18 cellular contexts compared by ENCODE assay signal in genomic region chr6:96235927-96236326, GRCh38.
"Had no signal": no experiment of that assay in that cellular context is flagged by ENCODE, and none has a peak within 500 bp of the region (broad histone marks: within the 10 kb centered on the region; RNA-seq: fewer than 3 reads in every experiment).

No MANE protein-coding gene starts in this region.

- H3K27me3 ChIP-seq: gastroesophageal sphincter, hepatocyte, testis had no signal

- ATAC-seq: activated CD8-positive, alpha-beta memory T cell treated with anti-CD3 and anti-CD28 coated beads, Interleukin-2, amount 10 ng/mL, durations not matched to agents 7 days and 5 days; activated T-cell treated with anti-CD3 and anti-CD28 coated beads, Interleukin-2, amount 50 U/mL, for 4 hours; gastroesophageal sphincter; left cardiac atrium; mucosa of descending colon had no signal

- H3K36me3 ChIP-seq: gastroesophageal sphincter had no signal

- H3K27me3 Mint-ChIP-seq: activated CD8-positive, alpha-beta memory T cell treated with anti-CD3 and anti-CD28 coated beads, Interleukin-2, amount 10 ng/mL, durations not matched to agents 7 days and 5 days had no signal

- H3K4me2 ChIP-seq: hepatocyte had no signal

- H3K4me3 Mint-ChIP-seq: activated CD8-positive, alpha-beta memory T cell treated with anti-CD3 and anti-CD28 coated beads, Interleukin-2, amount 10 ng/mL, durations not matched to agents 7 days and 5 days; activated naive CD8-positive, alpha-beta T cell; activated T-cell treated with anti-CD3 and anti-CD28 coated beads, Interleukin-2, amount 50 U/mL, for 4 hours; nephron; stimulated activated naive CD8-positive, alpha-beta T cell treated with anti-CD3 and anti-CD28 coated beads, Interleukin-15, Interleukin-2, amounts not matched to agents 100 ng/mL and 50 ng/mL, for 24 hours had no signal

- DNase-seq: activated CD4-positive, alpha-beta T cell treated with anti-CD3 and anti-CD28 coated beads, Interleukin-2, amount 50 U/mL, for 48 hours; activated CD4-positive, CD25-positive, alpha-beta regulatory T cell treated with anti-CD3 and anti-CD28 coated beads, Interleukin-2, amount 50 U/mL, for 72 hours; activated CD8-positive, alpha-beta memory T cell treated with anti-CD3 and anti-CD28 coated beads, Interleukin-2, amount 10 ng/mL, durations not matched to agents 7 days and 5 days; activated gamma-delta T cell; activated T-cell treated with anti-CD3 and anti-CD28 coated beads, Interleukin-2, amount 50 U/mL, for 4 hours; caudate nucleus; cortex of kidney; effector CD8-positive, alpha-beta T cell; left cardiac atrium; mucosa of descending colon; stimulated activated CD4-positive, alpha-beta T cell treated with anti-CD3 and anti-CD28 coated beads, Interleukin-4, amount 100 ng/mL, for 24 hours; testis had no signal

- H3K27ac ChIP-seq: gastroesophageal sphincter, hepatocyte, testis had no signal

- H2AFZ ChIP-seq: hepatocyte had no signal

- H3K4me1 Mint-ChIP-seq: activated CD8-positive, alpha-beta memory T cell treated with anti-CD3 and anti-CD28 coated beads, Interleukin-2, amount 10 ng/mL, durations not matched to agents 7 days and 5 days; nephron had no signal

- H3K9me3 Mint-ChIP-seq: activated T-cell treated with anti-CD3 and anti-CD28 coated beads, Interleukin-2, amount 50 U/mL, for 4 hours; nephron; stimulated activated naive CD8-positive, alpha-beta T cell treated with anti-CD3 and anti-CD28 coated beads, Interleukin-15, Interleukin-2, amounts not matched to agents 100 ng/mL and 50 ng/mL, for 24 hours had no signal

- H3K27ac Mint-ChIP-seq: activated CD8-positive, alpha-beta memory T cell treated with anti-CD3 and anti-CD28 coated beads, Interleukin-2, amount 10 ng/mL, durations not matched to agents 7 days and 5 days; activated naive CD8-positive, alpha-beta T cell; nephron; stimulated activated naive CD8-positive, alpha-beta T cell treated with anti-CD3 and anti-CD28 coated beads, Interleukin-15, Interleukin-2, amounts not matched to agents 100 ng/mL and 50 ng/mL, for 24 hours had no signal

- H3K79me2 ChIP-seq: hepatocyte had no signal

- H3K4me1 ChIP-seq: gastroesophageal sphincter, testis had no signal

- H3K4me3 ChIP-seq: gastroesophageal sphincter, hepatocyte, lung, mucosa of descending colon, testis had no signal

- H3K9me3 ChIP-seq: gastroesophageal sphincter, mucosa of descending colon, testis had no signal

- H3K36me3 Mint-ChIP-seq: activated CD8-positive, alpha-beta memory T cell treated with anti-CD3 and anti-CD28 coated beads, Interleukin-2, amount 10 ng/mL, durations not matched to agents 7 days and 5 days; activated naive CD8-positive, alpha-beta T cell had no signal
